8 cellular contexts compared by ENCODE assay signal in the genomic region with DNA sequence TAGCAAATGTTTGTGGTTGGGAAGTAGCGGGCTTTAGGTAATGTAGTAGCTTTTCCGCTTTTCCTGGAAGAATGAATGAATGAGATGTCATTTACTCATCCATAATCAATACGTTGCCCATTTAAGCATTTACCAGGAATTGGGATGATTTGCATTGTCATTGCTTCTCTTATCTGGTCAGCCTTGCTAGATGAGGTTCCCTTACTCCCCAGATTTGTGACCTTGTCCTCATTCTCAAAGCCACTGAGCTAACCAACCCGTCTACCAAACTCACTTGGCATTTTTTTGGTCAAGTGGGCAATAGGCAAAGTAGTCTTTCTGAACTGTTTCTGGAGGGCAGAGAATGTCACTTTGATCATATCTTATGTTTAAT. TPM values are rescaled to one million over a fixed set of nuclear protein-coding genes. Genes with fewer than 3 reads are reported as not detected.
DNase-seq lines count a peak whose midpoint lies in the region; ATAC-seq, FAIRE-seq and TF ChIP-seq lines count a peak whose summit lies in the region.

No MANE protein-coding gene starts in this region.

- no peak overlapping the region for H2BK120ac ChIP-seq in trophoblast cell (ENCODE audit: insufficient read depth, low read length, poor library complexity)

- H2BK5ac ChIP-seq in trophoblast cell (ENCODE audit: low read depth, low read length, poor library complexity), result peak overlapping the region; percentile 23

- no peak overlapping the region for H2BK12ac ChIP-seq in trophoblast cell (ENCODE audit: low read length)

- H3K4me1 ChIP-seq in Panc1 (ENCODE audit: control insufficient read depth, insufficient read depth, low read length), result peaks cover 7% of the 10 kb centered on the region; the same call in 1 of the 2 replicates
- H3K4me1 ChIP-seq in trophoblast cell (ENCODE audit: control insufficient read depth in 1 of 2, insufficient read depth in 2 of 2, low read length in 2 of 2), result peaks cover 0 to 9% of the 10 kb centered on the region in 2 experiments

- peak overlapping the region; percentile 65 for H3K4me2 ChIP-seq in trophoblast cell (ENCODE audit: low read length)

- peak overlapping the region; percentile 35 for H3K4ac ChIP-seq in trophoblast cell (ENCODE audit: low read depth, low read length)

- intact Hi-C loops in Panc1 (cut with micrococcal nuclease; ENCODE audit: unreplicated experiment), result no loop called here

- no peak overlapping the region for H2AFZ ChIP-seq in trophoblast cell (ENCODE audit: insufficient read depth, low read length, poor library complexity)

- peak overlapping the region; percentile 92 for H3K9ac ChIP-seq in trophoblast cell (ENCODE audit: low read length)

- H3K18ac ChIP-seq in trophoblast cell (ENCODE audit: low read length), result peak overlapping the region; percentile 96

- H3K36me3 ChIP-seq in Panc1 (ENCODE audit: control insufficient read depth, insufficient read depth, low read length) (peaks cover 2% of the 10 kb centered on the region; the same call in 1 of the 2 replicates), trophoblast cell (ENCODE audit: control insufficient read depth in 1 of 2, insufficient read depth in 2 of 2, low read length in 2 of 2) (peaks cover 0 to 2% of the 10 kb centered on the region in 2 experiments)

- CTCF ChIA-PET in Panc1 (lab: Charles Lee), result no interaction called here

- peak; percentile 25 for DNase-seq in G401 (ENCODE audit: low spot score)
- no peak for DNase-seq in Panc1 (ENCODE audit: low read depth, low spot score)
- no peak for DNase-seq in epithelial cell of proximal tubule (ENCODE audit: low read depth)
- peak in 1 of 2 donors; percentile 8 for DNase-seq in trophoblast cell
- no peak for DNase-seq in RCC 7860 (ENCODE audit: low spot score)
- no peak for DNase-seq in RPMI8226
- DNase-seq in D341Med (ENCODE audit: low spot score), result no peak
- no peak for DNase-seq in glomerular visceral epithelial cell (ENCODE audit: extremely low spot score)

- peaks cover 15% of the 10 kb centered on the region for H3K79me2 ChIP-seq in trophoblast cell (ENCODE audit: control insufficient read depth, insufficient read depth, low read length, poor library complexity)

- peak overlapping the region; percentile 79 to 87 for H3K4me3 ChIP-seq in Panc1 (ENCODE audit: low read depth in 2 of 2, low read length in 2 of 2)
- peak overlapping the region; percentile 77 for H3K4me3 ChIP-seq in epithelial cell of proximal tubule (ENCODE audit: low read depth, low read length)
- peak overlapping the region; percentile 83 for H3K4me3 ChIP-seq in trophoblast cell (ENCODE audit: low read depth, low read length)

- H3K9me3 ChIP-seq in Panc1 (ENCODE audit: control insufficient read depth, insufficient read depth, low read depth, low read length) (peaks cover 25% of the 10 kb centered on the region; the same call in 1 of the 2 replicates), trophoblast cell (ENCODE audit: insufficient read depth, low read depth, low read length) (peaks cover 4% of the 10 kb centered on the region)

- ATAC-seq in Panc1, result no peak

- H4K8ac ChIP-seq in trophoblast cell (ENCODE audit: low read depth, low read length), result no peak overlapping the region

- POLR2A ChIA-PET in Panc1 (lab: Charles Lee), result no interaction called here

- H4K91ac ChIP-seq in trophoblast cell (ENCODE audit: low read depth, low read length), result no peak overlapping the region

- no peak overlapping the region for H2AK5ac ChIP-seq in trophoblast cell (ENCODE audit: low read length)

- BruUV-seq in Panc1 (replicated peaks; lab: Mats Ljungman, UMichigan), result TSS peak; percentile 75

- WGBS in trophoblast cell (ENCODE audit: extremely low coverage, insufficient coverage, insufficient read length), result no CpG with 5 or more reads among the region's 4 CpGs

- H4K12ac ChIP-seq in trophoblast cell (ENCODE audit: low read depth, low read length), result no peak overlapping the region

- peak overlapping the region; percentile 86 for H3K27ac ChIP-seq in Panc1 (ENCODE audit: low read length)
- H3K27ac ChIP-seq in trophoblast cell (ENCODE audit: low read depth, low read length), result peak overlapping the region; percentile 79

- H3K27me3 ChIP-seq in Panc1 (ENCODE audit: control insufficient read depth, insufficient read depth, low read length) (no peaks in the 10 kb centered on the region), trophoblast cell (ENCODE audit: insufficient read depth, low read length) (no peaks in the 10 kb centered on the region)

- TF ChIP-seq CTCF in Panc1 (IDR thresholded peaks at IDR 0.05) (no peak), epithelial cell of proximal tubule (conservative IDR thresholded peaks at IDR 0.05; ENCODE audit: low read depth, low read length) (no peak)

- FAIRE-seq in RCC 7860 (lab: Jason Lieb, UNC), result no peak

- peak overlapping the region; percentile 87 for H3K14ac ChIP-seq in trophoblast cell (ENCODE audit: low read length)

- H3K79me1 ChIP-seq in trophoblast cell (ENCODE audit: low read length), result peaks cover 10% of the 10 kb centered on the region

- in situ Hi-C loops in G401 (cut with HindIII; ENCODE audit: low sequenced_read_pairs), result no loop called here
- in situ Hi-C loops in Panc1 (cut with HindIII; ENCODE audit: low pct_unique_long_range_greater_than_20kb, low sequenced_read_pairs), result no loop called here

- H3K23ac ChIP-seq in trophoblast cell (ENCODE audit: low read length), result no peak overlapping the region

RNA-seq across cellular contexts. Expression of a gene that starts 0.8 kb away (rescaled TPM):
- total RNA-seq in G401 (2014; rRNA removed; shearing (Covaris generic)), result 192 and 279 TPM in 2 replicates
- total RNA-seq in Panc1 (2021; ENCODE audit: unreplicated experiment) (147 TPM), epithelial cell of proximal tubule (44.6 and 49.5 TPM in 2 replicates)
- 63.0 TPM for polyA plus RNA-seq in Panc1 (2012; ENCODE audit: insufficient read length)
- 155 and 163 TPM in 2 replicates for polyA plus RNA-seq in trophoblast cell (2013)
